Comparison of ENCODE assay signal across 11 cellular contexts in the genomic region with DNA sequence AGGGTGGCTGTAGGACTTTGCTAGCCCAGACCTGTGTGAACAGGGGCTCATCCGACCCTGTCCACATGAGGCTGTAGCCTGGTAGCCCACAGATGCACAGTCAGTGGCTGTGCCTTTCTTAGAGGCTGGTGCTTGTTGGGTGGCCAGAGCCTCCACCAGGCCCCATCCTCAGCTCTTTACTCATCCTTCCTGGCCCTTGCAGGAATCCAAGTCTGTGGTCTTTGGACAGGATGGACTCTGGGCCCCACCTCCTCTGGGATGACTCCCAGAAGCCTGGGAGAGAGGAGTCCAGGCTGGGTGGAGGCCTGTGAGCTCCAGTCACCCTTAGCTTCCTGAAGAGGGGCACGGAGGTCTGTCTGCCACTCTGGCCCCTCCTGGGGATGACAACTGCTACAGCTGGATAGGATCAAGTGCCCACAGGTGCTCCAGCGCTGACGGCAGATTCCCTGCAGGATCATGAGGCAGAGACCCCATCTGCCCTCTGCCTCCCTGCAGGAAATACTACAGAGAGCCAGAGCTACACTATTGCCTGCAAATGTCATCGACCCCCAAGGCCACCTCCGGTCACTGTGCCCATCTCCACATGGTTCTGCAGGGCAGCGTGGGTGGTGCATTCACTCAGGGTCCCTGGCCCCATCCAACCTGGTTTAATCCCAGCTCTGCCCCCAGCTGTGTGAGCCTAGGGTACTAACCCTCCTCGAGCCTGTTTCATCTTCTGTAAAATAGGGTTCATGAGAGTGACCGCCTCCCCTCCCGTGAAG.
DNase-seq lines count a peak whose midpoint lies in the region; ATAC-seq and TF ChIP-seq lines count a peak whose summit lies in the region.
"Had no signal": no experiment of that assay in that cellular context is flagged by ENCODE, and none has a peak within 500 bp of the region (broad histone marks: within the 10 kb centered on the region; RNA-seq: fewer than 3 reads in every experiment).

No MANE protein-coding gene starts in this region.

- peak; percentile 47 for DNase-seq in AG09309 (ENCODE audit: low read depth)
- DNase-seq in HFFc6, result peak; percentile 68
- DNase-seq in coronary artery (ENCODE audit: low spot score), result peak; percentile 74
- DNase-seq in mucosa of descending colon, result no peak
- DNase-seq in thyroid gland, result no peak
- DNase-seq in T-helper 2 cell treated with Interferon-gamma antibody and Interleukin-4, amounts not matched to agents 5 μg/mL and 100 μg/mL, for 36 hours (ENCODE audit: low spot score), result no peak
- no peak for DNase-seq in ACHN
- DNase-seq: T1000 had no signal

- TF ChIP-seq CTCF in AG09309 (IDR thresholded peaks at IDR 0.05; ENCODE audit: control insufficient read depth, insufficient read depth, low read depth, low read length, missing control alignments), result no peak
- TF ChIP-seq CTCF in HFFc6 (IDR thresholded peaks at IDR 0.05), result no peak
- TF ChIP-seq CTCF in coronary artery (IDR thresholded peaks at IDR 0.05), result no peak
- TF ChIP-seq CTCF in mucosa of descending colon (IDR thresholded peaks at IDR 0.05), result no peak
- no peak for TF ChIP-seq CTCF in thyroid gland (IDR thresholded peaks at IDR 0.05)

- no peaks in the 10 kb centered on the region for H3K4me1 ChIP-seq in mucosa of descending colon (ENCODE audit: low read depth)
- no peaks in the 10 kb centered on the region for H3K4me1 ChIP-seq in thyroid gland
- H3K4me1 ChIP-seq: parathyroid adenoma had no signal

- in situ Hi-C loops in ACHN (cut with HindIII; ENCODE audit: low pct_ligation_motif_present, low pct_unique_long_range_greater_than_20kb, low sequenced_read_pairs), result no loop called here

- 73 to 84% methylated on average over 7 to 10 of the region's 10 CpGs for WGBS in thyroid gland, 2 donors

- H3K9me3 ChIP-seq in mucosa of descending colon (no peaks in the 10 kb centered on the region), thyroid gland (no peaks in the 10 kb centered on the region)

- no peak overlapping the region for H3K4me3 Mint-ChIP-seq in HFFc6
- no peak overlapping the region for H3K4me3 Mint-ChIP-seq in T-helper 2 cell treated with Interferon-gamma antibody and Interleukin-4, amounts not matched to agents 5 μg/mL and 100 μg/mL, for 36 hours

- H3K36me3 Mint-ChIP-seq in HFFc6 (ENCODE audit: low read depth), result no peaks in the 10 kb centered on the region
- H3K36me3 Mint-ChIP-seq in T-helper 2 cell treated with Interferon-gamma antibody and Interleukin-4, amounts not matched to agents 5 μg/mL and 100 μg/mL, for 36 hours (ENCODE audit: low read depth), result no peaks in the 10 kb centered on the region

- ATAC-seq in mucosa of descending colon, result peak; percentile 13
- ATAC-seq in HG03432 (IDR thresholded peaks at IDR 0.05; ENCODE audit: unreplicated experiment), result no peak

- peaks cover 22% of the 10 kb centered on the region for H3K4me1 Mint-ChIP-seq in HFFc6 (ENCODE audit: low read depth)
- peaks cover 11% of the 10 kb centered on the region for H3K4me1 Mint-ChIP-seq in T-helper 2 cell treated with Interferon-gamma antibody and Interleukin-4, amounts not matched to agents 5 μg/mL and 100 μg/mL, for 36 hours (ENCODE audit: low read depth)

- peak overlapping the region; percentile 61; the same call in 1 of the 2 replicates for H3K27ac Mint-ChIP-seq in HFFc6
- no peak overlapping the region for H3K27ac Mint-ChIP-seq in T-helper 2 cell treated with Interferon-gamma antibody and Interleukin-4, amounts not matched to agents 5 μg/mL and 100 μg/mL, for 36 hours

- TF ChIP-seq POLR2A in thyroid gland (IDR thresholded peaks at IDR 0.05), result no peak

- intact Hi-C loops in mucosa of descending colon (cut with DNase I, micrococcal nuclease) (loop anchor here in 1 of 2 donors (10.0 kb wide), 1 partner anchor 289 kb away; no protein-coding TSS in a partner anchor), thyroid gland (cut with DNase I) (loop anchor here (5.0 kb wide), 1 partner anchor 287 kb away; no protein-coding TSS in a partner anchor)

- no peaks in the 10 kb centered on the region for H3K27me3 ChIP-seq in thyroid gland

- H3K36me3 ChIP-seq in mucosa of descending colon (ENCODE audit: low read depth) (no peaks in the 10 kb centered on the region), thyroid gland (no peaks in the 10 kb centered on the region)

- H3K9me3 Mint-ChIP-seq in HFFc6, result no peaks in the 10 kb centered on the region
- H3K9me3 Mint-ChIP-seq in T-helper 2 cell treated with Interferon-gamma antibody and Interleukin-4, amounts not matched to agents 5 μg/mL and 100 μg/mL, for 36 hours, result no peaks in the 10 kb centered on the region

- H3K27ac ChIP-seq in coronary artery (peak overlapping the region in 1 of 2 donors; percentile 54), thyroid gland (no peak overlapping the region)
- H3K27ac ChIP-seq: parathyroid adenoma had no signal

- peaks cover 3% of the 10 kb centered on the region; the same call in 1 of the 2 replicates for H3K27me3 Mint-ChIP-seq in HFFc6 (ENCODE audit: insufficient read depth)
- no peaks in the 10 kb centered on the region for H3K27me3 Mint-ChIP-seq in T-helper 2 cell treated with Interferon-gamma antibody and Interleukin-4, amounts not matched to agents 5 μg/mL and 100 μg/mL, for 36 hours (ENCODE audit: low read depth)

- no peak overlapping the region for H3K4me3 ChIP-seq in AG09309 (ENCODE audit: control insufficient read depth, low read depth, low read length)
- no peak overlapping the region for H3K4me3 ChIP-seq in coronary artery
- H3K4me3 ChIP-seq in mucosa of descending colon, result no peak overlapping the region
- H3K4me3 ChIP-seq in thyroid gland (replicated peaks in 1 of 3), result no peak overlapping the region
- H3K4me3 ChIP-seq: GM12878 had no signal

Comparison
In these comparisons a context has a peak if more than half of its experiments do, and no peak if none do; other contexts are left out.
1. DNase-seq: peak in AG09309 (single experiment), HFFc6 (single experiment) and coronary artery (single experiment); none in mucosa of descending colon (0 of 3), thyroid gland (0 of 2), T-helper 2 cell treated with Interferon-gamma antibody and Interleukin-4, amounts not matched to agents 5 μg/mL and 100 μg/mL, for 36 hours (single experiment) and ACHN (single experiment).